15 cellular contexts compared by ENCODE assay signal in the genomic region with DNA sequence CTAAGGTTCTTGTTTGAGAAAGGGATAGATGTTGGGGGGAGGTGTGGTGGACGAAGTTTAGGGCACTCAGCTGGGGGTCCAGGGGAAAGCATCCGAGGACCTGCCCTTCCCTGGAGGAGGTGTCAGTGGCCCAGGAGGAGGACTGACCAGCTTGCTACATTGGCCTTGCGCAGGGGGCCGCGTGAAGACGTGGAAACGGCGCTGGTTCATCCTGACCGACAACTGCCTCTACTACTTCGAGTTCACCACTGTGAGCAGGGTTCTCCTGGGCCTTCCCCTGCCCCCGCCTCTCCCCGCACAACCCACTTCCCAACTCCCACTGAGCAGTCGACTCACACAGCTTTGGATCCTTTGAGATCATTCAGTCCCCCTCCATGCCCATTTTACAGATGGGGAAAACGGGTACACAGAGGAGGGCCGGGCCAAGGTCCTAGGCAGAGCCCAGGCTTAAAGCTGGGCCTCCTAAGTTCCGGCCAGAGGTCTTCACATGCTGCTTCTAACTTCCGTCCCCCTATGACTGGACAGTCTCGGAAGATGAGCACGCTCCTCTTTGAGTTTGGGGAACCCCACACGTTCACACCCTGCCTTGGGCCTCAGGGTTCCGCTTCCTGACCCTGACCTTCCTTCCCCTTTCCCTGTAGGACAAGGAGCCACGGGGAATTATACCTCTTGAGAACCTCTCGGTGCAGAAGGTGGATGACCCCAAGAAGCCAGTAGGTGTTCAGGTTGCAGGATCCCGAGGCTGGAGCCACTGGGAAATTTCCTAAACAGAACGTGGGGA. TPM values are rescaled to one million over a fixed set of nuclear protein-coding genes. Genes with fewer than 3 reads are reported as not detected.
DNase-seq lines count a peak whose midpoint lies in the region; ATAC-seq and TF ChIP-seq lines count a peak whose summit lies in the region.
"Had no signal": no experiment of that assay in that cellular context is flagged by ENCODE, and none has a peak within 500 bp of the region (broad histone marks: within the 10 kb centered on the region; RNA-seq: fewer than 3 reads in every experiment).

No MANE protein-coding gene starts in this region.

- intact Hi-C loops in CD4-positive, alpha-beta T cell (cut with DNase I, micrococcal nuclease), result no loop called here
- intact Hi-C loops in naive thymus-derived CD4-positive, alpha-beta T cell (cut with micrococcal nuclease), result no loop called here

- H3K27me3 ChIP-seq in CD4-positive, alpha-beta T cell (ENCODE audit: control insufficient read depth, insufficient read depth, low read length), result no peaks in the 10 kb centered on the region
- H3K27me3 ChIP-seq in HL-60 (ENCODE audit: insufficient read depth, poor library complexity, severe bottlenecking) (no peaks in the 10 kb centered on the region), gastroesophageal sphincter (peaks cover 63% of the 10 kb centered on the region)
- H3K27me3 ChIP-seq in naive thymus-derived CD4-positive, alpha-beta T cell (ENCODE audit: control insufficient read depth in 2 of 2, insufficient read depth in 2 of 2, low read length in 2 of 2), result no peaks in the 10 kb centered on the region
- H3K27me3 ChIP-seq: body of pancreas, gastrocnemius medialis had no signal

- 83% methylated on average over 8 of the region's 25 CpGs; no CpG with 5 or more reads in 1 of the 2 donors for WGBS in gastroesophageal sphincter (ENCODE audit: low coverage in 1 of 2), 2 donors

- POLR2A ChIA-PET in CD4-positive, alpha-beta T cell (lab: Charles Lee), result interaction anchor here (1.2 to 5.9 kb wide), 8 partner anchors 11 to 256 kb away, joined by 3 to 35 read pairs (median 6); partner anchors contain the start of genes CYTH4 and MFNG
- POLR2A ChIA-PET in naive thymus-derived CD4-positive, alpha-beta T cell (lab: Charles Lee), result interaction anchor here (0.6 to 8.9 kb wide), 12 partner anchors 10 to 88 kb away, joined by 3 to 70 read pairs (median 6); partner anchors contain the start of genes CYTH4 and RAC2

- TF ChIP-seq POLR2A in gastroesophageal sphincter (IDR thresholded peaks at IDR 0.05), result no peak

- H3K9me3 Mint-ChIP-seq in CD4-positive, alpha-beta T cell, result no peaks in the 10 kb centered on the region
- peaks cover 0 to 3% (median 0%) of the 10 kb centered on the region in 11 donors for H3K9me3 Mint-ChIP-seq in naive thymus-derived CD4-positive, alpha-beta T cell
- H3K9me3 Mint-ChIP-seq: effector memory CD8-positive, alpha-beta T cell had no signal

- DNase-seq in CD4-positive, alpha-beta T cell, result no peak
- DNase-seq in HL-60 (ENCODE audit: low read depth in 1 of 2, low spot score in 1 of 2), result peak; percentile 80 to 84
- DNase-seq in naive thymus-derived CD4-positive, alpha-beta T cell, result no peak
- no peak for DNase-seq in NCI-H82 (lab: John Stamatoyannopoulos, UW)
- no peak for DNase-seq in NCI-H345 treated with DMSO at 0.1 percent for 48 hours (lab: John Stamatoyannopoulos, UW; ENCODE audit: unreplicated experiment)
- DNase-seq in NCI-H2107 (lab: John Stamatoyannopoulos, UW), result no peak
- DNase-seq: effector memory CD8-positive, alpha-beta T cell; islet precursor cell had no signal

- peaks cover 80% of the 10 kb centered on the region for H3K4me1 Mint-ChIP-seq in CD4-positive, alpha-beta T cell (ENCODE audit: low read depth)
- peaks cover 62 to 85% (median 82%) of the 10 kb centered on the region in 7 donors for H3K4me1 Mint-ChIP-seq in naive thymus-derived CD4-positive, alpha-beta T cell

- no peaks in the 10 kb centered on the region for H3K36me3 ChIP-seq in gastroesophageal sphincter
- H3K36me3 ChIP-seq in naive thymus-derived CD4-positive, alpha-beta T cell (ENCODE audit: control insufficient read depth in 2 of 3, insufficient read depth in 3 of 3, low read length in 3 of 3), result peaks cover 4 to 57% (median 6%) of the 10 kb centered on the region in 3 experiments
- H3K36me3 ChIP-seq: gastrocnemius medialis, HAP-1 had no signal

- peaks cover 0 to 23% (median 16%) of the 10 kb centered on the region in 3 donors for H3K4me1 ChIP-seq in gastroesophageal sphincter
- H3K4me1 ChIP-seq in naive thymus-derived CD4-positive, alpha-beta T cell (ENCODE audit: control insufficient read depth in 2 of 2, insufficient read depth in 2 of 2, low read length in 2 of 2), result peaks cover 62 to 73% of the 10 kb centered on the region in 2 donors
- H3K4me1 ChIP-seq: gastrocnemius medialis, HAP-1 had no signal

- peaks cover 76% of the 10 kb centered on the region for H3K36me3 Mint-ChIP-seq in CD4-positive, alpha-beta T cell (ENCODE audit: low read depth)
- H3K36me3 Mint-ChIP-seq in naive thymus-derived CD4-positive, alpha-beta T cell, result peaks cover 0 to 60% (median 10%) of the 10 kb centered on the region in 5 donors

- peak overlapping the region; percentile 81 for H3K27ac ChIP-seq in CD4-positive, alpha-beta T cell (ENCODE audit: low read depth, low read length)
- H3K27ac ChIP-seq in HL-60 (replicated peaks), result peak overlapping the region; percentile 92
- H3K27ac ChIP-seq in gastroesophageal sphincter, result no peak overlapping the region
- peak overlapping the region; percentile 84 for H3K27ac ChIP-seq in naive thymus-derived CD4-positive, alpha-beta T cell (ENCODE audit: low read depth, low read length)
- H3K27ac ChIP-seq: body of pancreas, gastrocnemius medialis had no signal

- H3K4me3 ChIP-seq in HL-60 (replicated peaks; ENCODE audit: insufficient read depth, low read length) (no peak overlapping the region), gastroesophageal sphincter (no peak overlapping the region)
- H3K4me3 ChIP-seq in naive thymus-derived CD4-positive, alpha-beta T cell (ENCODE audit: low read length), result no peak overlapping the region
- H3K4me3 ChIP-seq: body of pancreas, gastrocnemius medialis, HAP-1 had no signal

- TF ChIP-seq CTCF in CD4-positive, alpha-beta T cell (IDR thresholded peaks at IDR 0.05), result no peak
- no peak for TF ChIP-seq CTCF in HL-60 (IDR thresholded peaks at IDR 0.05; ENCODE audit: insufficient read depth, low read length)
- TF ChIP-seq CTCF in gastroesophageal sphincter (IDR thresholded peaks at IDR 0.05), result no peak

- no peak overlapping the region for H3K4me3 Mint-ChIP-seq in CD4-positive, alpha-beta T cell
- H3K4me3 Mint-ChIP-seq in naive thymus-derived CD4-positive, alpha-beta T cell, result peak overlapping the region in 3 of 10 donors; percentile 13 to 85 (median 38)

- no peaks in the 10 kb centered on the region for H3K27me3 Mint-ChIP-seq in CD4-positive, alpha-beta T cell
- no peaks in the 10 kb centered on the region for H3K27me3 Mint-ChIP-seq in naive thymus-derived CD4-positive, alpha-beta T cell
- H3K27me3 Mint-ChIP-seq: effector memory CD8-positive, alpha-beta T cell had no signal

- H3K27ac Mint-ChIP-seq in CD4-positive, alpha-beta T cell, result peak overlapping the region; percentile 95
- H3K27ac Mint-ChIP-seq in naive thymus-derived CD4-positive, alpha-beta T cell, result peak overlapping the region; percentile 45 to 100 (median 96)

- no peak for ATAC-seq in CD4-positive, alpha-beta T cell (ENCODE audit: poor library complexity)
- ATAC-seq in gastroesophageal sphincter, result peak; percentile 21
- ATAC-seq in naive thymus-derived CD4-positive, alpha-beta T cell, result peak; percentile 47
- no peak for ATAC-seq in HG03442 (IDR thresholded peaks at IDR 0.05; ENCODE audit: unreplicated experiment)
- ATAC-seq: body of pancreas; effector memory CD8-positive, alpha-beta T cell; gastrocnemius medialis had no signal

- no peak for TF ChIP-seq EP300 in gastroesophageal sphincter (IDR thresholded peaks at IDR 0.05)

- no peaks in the 10 kb centered on the region for H3K9me3 ChIP-seq in CD4-positive, alpha-beta T cell (ENCODE audit: control insufficient read depth, low read length)
- H3K9me3 ChIP-seq in gastroesophageal sphincter, result no peaks in the 10 kb centered on the region
- H3K9me3 ChIP-seq in naive thymus-derived CD4-positive, alpha-beta T cell (ENCODE audit: control insufficient read depth in 2 of 3, low read length in 3 of 3), result no peaks in the 10 kb centered on the region
- H3K9me3 ChIP-seq: body of pancreas, gastrocnemius medialis, HAP-1 had no signal

- CTCF ChIA-PET in CD4-positive, alpha-beta T cell (lab: Charles Lee), result interaction anchor here (0.9 to 1.5 kb wide), 3 partner anchors 44 to 147 kb away, joined by 3 read pairs; no protein-coding TSS in a partner anchor
- CTCF ChIA-PET in naive thymus-derived CD4-positive, alpha-beta T cell (lab: Charles Lee), result interaction anchor here (0.8 to 2.9 kb wide), 9 partner anchors 11 to 256 kb away, joined by 3 to 34 read pairs (median 5); partner anchors contain the start of gene RAC2

RNA-seq across cellular contexts. Expression of gene CYTH4, which starts 28.7 kb away (rescaled TPM):
- total RNA-seq in CD4-positive, alpha-beta T cell, result 100 to 1,000 TPM; 134 to 138 TPM
- total RNA-seq in gastroesophageal sphincter, result 10 to 100 TPM in 2 of 4 donors, 1 to 10 TPM in 2; 4.2 to 21.3 (median 9.3) TPM
- 100 to 1,000 TPM; 123 to 227 (median 214) TPM for total RNA-seq in naive thymus-derived CD4-positive, alpha-beta T cell
- polyA plus RNA-seq in naive thymus-derived CD4-positive, alpha-beta T cell, result 10 to 100 TPM; 49.5 to 71.1 TPM
- total RNA-seq: myocyte had no signal
- polyA plus RNA-seq: BJ had no signal

Comparison
In these comparisons a context has a peak if more than half of its experiments do, and no peak if none do; other contexts are left out.
1. ATAC-seq: peak in gastroesophageal sphincter (single experiment) and naive thymus-derived CD4-positive, alpha-beta T cell (single experiment); none in CD4-positive, alpha-beta T cell (single experiment) and HG03442 (single experiment).
2. DNase-seq: peak in HL-60 (2 of 2); none in CD4-positive, alpha-beta T cell (0 of 10), naive thymus-derived CD4-positive, alpha-beta T cell (0 of 9), NCI-H82 (single experiment), NCI-H345 treated with DMSO at 0.1 percent for 48 hours (single experiment) and NCI-H2107 (single experiment).
3. H3K27ac ChIP-seq: peak in CD4-positive, alpha-beta T cell (single experiment), HL-60 (single experiment) and naive thymus-derived CD4-positive, alpha-beta T cell (single experiment); none in gastroesophageal sphincter (0 of 4).
4. RNA of gene CYTH4, which starts 28.7 kb away (total RNA-seq): 123 to 227 TPM in naive thymus-derived CD4-positive, alpha-beta T cell and 134 to 138 TPM in CD4-positive, alpha-beta T cell; 4.2 to 21.3 TPM in gastroesophageal sphincter; every median in the first group is over 4 times any median in the second.